In genomic region chr10:97869091-97870042, GRCh38 we compare ENCODE assay signal across 9 cellular contexts. TPM values are rescaled to one million over a fixed set of nuclear protein-coding genes. Genes with fewer than 3 reads are reported as not detected.
A peak's percentile ranks its signal among the peaks of the same experiment; 100 is the strongest.
DNase-seq lines count a peak whose midpoint lies in the region; ATAC-seq and TF ChIP-seq lines count a peak whose summit lies in the region.
"Had no signal": no experiment of that assay in that cellular context is flagged by ENCODE, and none has a peak within 500 bp of the region (broad histone marks: within the 10 kb centered on the region; RNA-seq: fewer than 3 reads in every experiment).

No MANE protein-coding gene starts in this region.

- no peaks in the 10 kb centered on the region for H3K9me3 ChIP-seq in OCI-LY3 (ENCODE audit: insufficient read depth, low read length)

- no peaks in the 10 kb centered on the region for H3K79me2 ChIP-seq in OCI-LY3 (ENCODE audit: low read length)

- TF ChIP-seq CTCF in OCI-LY3 (IDR thresholded peaks at IDR 0.05; ENCODE audit: low read depth, low read length): peak; percentile 62

- no peaks in the 10 kb centered on the region for H3K27me3 ChIP-seq in OCI-LY3 (ENCODE audit: low read depth, low read length)

- peak; percentile 87 for ATAC-seq in GM21515 (IDR thresholded peaks at IDR 0.05; ENCODE audit: unreplicated experiment)

- DNase-seq in DMS 273 (lab: John Stamatoyannopoulos, UW; ENCODE audit: unreplicated experiment): peak; percentile 93
- peak; percentile 89 for DNase-seq in HuH-7 (ENCODE audit: low spot score)
- DNase-seq in activated CD8-positive, alpha-beta memory T cell treated with anti-CD3 and anti-CD28 coated beads, Interleukin-2, amount 50 U/mL, for 48 hours: peak; percentile 87
- DNase-seq in epidermal melanocyte (ENCODE audit: insufficient read length, low spot score): peak; percentile 96
- peak; percentile 94 for DNase-seq in myocyte (ENCODE audit: low read depth)
- DNase-seq in stimulated activated CD8-positive, alpha-beta memory T cell treated with anti-CD3 and anti-CD28 coated beads, Interleukin-7, amount 100 ng/mL, for 4 hours (ENCODE audit: low read depth in 2 of 2): peak; percentile 73 to 77

- H3K9ac ChIP-seq in OCI-LY3 (ENCODE audit: low read length): peak overlapping the region; percentile 13; the same call in 1 of the 2 replicates

- no peaks in the 10 kb centered on the region for H3K36me3 ChIP-seq in OCI-LY3 (replicated peaks; ENCODE audit: low read depth, low read length)

- peak overlapping the region; percentile 66 for H3K4me2 ChIP-seq in OCI-LY3 (ENCODE audit: low read length)

- no peaks in the 10 kb centered on the region for H4K20me1 ChIP-seq in OCI-LY3 (ENCODE audit: insufficient read depth, low read length)

- no peak overlapping the region for H3K27ac ChIP-seq in OCI-LY3 (ENCODE audit: low read length)

- peaks cover 7% of the 10 kb centered on the region for H3K4me1 ChIP-seq in OCI-LY3 (ENCODE audit: low read length)

- H2AFZ ChIP-seq in OCI-LY3 (ENCODE audit: low read depth, low read length): 0 out of 2 replicates have a peak overlapping the region, but pooled peaks have one; percentile 76

- H3K4me3 ChIP-seq in OCI-LY3 (ENCODE audit: low read length): peak overlapping the region; percentile 36

RNA-seq across cellular contexts. Expression of gene GOLGA7B, which starts 19.7 kb away (rescaled TPM):
- total RNA-seq in myocyte: 0.29 and 0.42 TPM in 2 replicates
- polyA plus RNA-seq in myocyte (2012): 0.91 TPM
- total RNA-seq: glomerular endothelial cell had no signal
